In genomic region chr2:70922591-70923234, GRCh38 we compare ENCODE assay signal across 23 cellular contexts. TPM values are rescaled to one million over a fixed set of nuclear protein-coding genes. Genes with fewer than 3 reads are reported as not detected.
DNase-seq lines count a peak whose midpoint lies in the region; TF ChIP-seq lines count a peak whose summit lies in the region.
"Had no signal": no experiment of that assay in that cellular context is flagged by ENCODE, and none has a peak within 500 bp of the region (broad histone marks: within the 10 kb centered on the region; RNA-seq: fewer than 3 reads in every experiment).

No MANE protein-coding gene starts in this region.

- 71 to 80% (median 78%) methylated on average over 11 of the region's 11 CpGs for whole genome bisulfite sequencing in spleen, 5 donors
- 70 to 82% methylated on average over 4 to 11 of the region's 11 CpGs for WGBS in transverse colon (ENCODE audit: low coverage in 1 of 2), 2 donors

- peaks cover 0 to 47% (median 8%) of the 10 kb centered on the region in 7 donors for H3K27me3 ChIP-seq in spleen (replicated peaks in 1 of 7)
- peaks cover 20% of the 10 kb centered on the region for H3K27me3 ChIP-seq in transverse colon
- H3K27me3 ChIP-seq: ascending aorta had no signal

- H3K27ac Mint-ChIP-seq in glutamatergic neuron (ENCODE audit: unreplicated experiment), result peak overlapping the region; percentile 89
- H3K27ac Mint-ChIP-seq: activated CD4-positive, alpha-beta memory T cell treated with anti-CD3 and anti-CD28 coated beads, Interleukin-2, amount 10 ng/mL, durations not matched to agents 7 days and 5 days; CD4-positive, alpha-beta T cell; dendritic cell treated with granulocyte-macrophage colony-stimulating factor and Interleukin-4, amounts not matched to agents 40 ng/mL and 50 ng/mL, for 4 days; stimulated activated naive CD8-positive, alpha-beta T cell treated with anti-CD3 and anti-CD28 coated beads, Interleukin-15, amount 100 ng/mL, for 72 hours had no signal

- H3K36me3 ChIP-seq in spleen (no peaks in the 10 kb centered on the region), transverse colon (no peaks in the 10 kb centered on the region)
- H3K36me3 ChIP-seq: ascending aorta, HAP-1, heart right ventricle had no signal

- no peaks in the 10 kb centered on the region for H3K9me3 ChIP-seq in spleen
- no peaks in the 10 kb centered on the region for H3K9me3 ChIP-seq in transverse colon
- H3K9me3 ChIP-seq: ascending aorta, HAP-1, heart right ventricle had no signal

- H3K4me1 Mint-ChIP-seq in glutamatergic neuron (ENCODE audit: low read depth, unreplicated experiment), result peaks cover 36% of the 10 kb centered on the region
- H3K4me1 Mint-ChIP-seq: activated CD4-positive, alpha-beta memory T cell treated with anti-CD3 and anti-CD28 coated beads, Interleukin-2, amount 10 ng/mL, durations not matched to agents 7 days and 5 days had no signal

- in situ Hi-C loops in transverse colon (cut with MboI; ENCODE audit: low pct_ligation_motif_present in 1 of 4, low pct_unique_long_range_greater_than_20kb in 1 of 4, low sequenced_read_pairs in 3 of 4), result loop anchor here in 1 of 4 donors (10.0 kb wide), 1 partner anchor 58 kb away; no protein-coding TSS in a partner anchor

- H3K4me1 ChIP-seq in spleen (peaks cover 0 to 12% (median 0%) of the 10 kb centered on the region in 6 donors), transverse colon (no peaks in the 10 kb centered on the region)
- H3K4me1 ChIP-seq: ascending aorta, HAP-1, parathyroid adenoma had no signal

- H3K27me3 Mint-ChIP-seq in glutamatergic neuron (ENCODE audit: unreplicated experiment), result peaks cover 12% of the 10 kb centered on the region

- H3K27ac ChIP-seq in spleen, result no peak overlapping the region
- H3K27ac ChIP-seq in transverse colon, result no peak overlapping the region
- H3K27ac ChIP-seq: ascending aorta, heart right ventricle, parathyroid adenoma had no signal

- intact Hi-C loops in spleen (cut with DNase I; ENCODE audit: low total_unique reads) (loop anchor here (10.0 kb wide), 1 partner anchor 48 kb away; no protein-coding TSS in a partner anchor), transverse colon (cut with DNase I; ENCODE audit: low total_unique reads) (no loop called here)

- DNase-seq in activated effector memory CD4-positive, alpha-beta T cell treated with anti-CD3 and anti-CD28 coated beads, Interleukin-2, amount 50 U/mL, for 16 hours, result peak; percentile 58
- no peak for DNase-seq in activated effector memory CD4-positive, alpha-beta T cell treated with Interleukin-2 at 50 U/mL for 16 hours
- peak; percentile 59 for DNase-seq in NCI-H82 treated with DMSO at 0.1 percent for 48 hours (lab: John Stamatoyannopoulos, UW; ENCODE audit: unreplicated experiment)
- DNase-seq in glutamatergic neuron, result peak; percentile 65
- peak; percentile 56 for DNase-seq in spleen
- no peak for DNase-seq in SW 1271 (lab: John Stamatoyannopoulos, UW)
- DNase-seq in transverse colon, result no peak
- DNase-seq in glomerular visceral epithelial cell (ENCODE audit: extremely low spot score), result no peak
- DNase-seq: activated CD4-positive, alpha-beta memory T cell treated with anti-CD3 and anti-CD28 coated beads, Interleukin-2, amount 10 ng/mL, durations not matched to agents 7 days and 5 days; activated gamma-delta T cell; heart right ventricle; NCI-H2171; stimulated activated CD4-positive, alpha-beta T cell treated with anti-CD3 and anti-CD28 coated beads, Interleukin-12 subunit alpha, Interleukin-12 subunit beta, amount 100 ng/mL, for 4 hours had no signal

- TF ChIP-seq CTCF in glutamatergic neuron (IDR thresholded peaks at IDR 0.05; ENCODE audit: partially characterized antibody, unreplicated experiment) (no peak), spleen (IDR thresholded peaks at IDR 0.05 in 8 of 11, conservative IDR thresholded peaks at IDR 0.05 in 3 of 11) (no peak), transverse colon (IDR thresholded peaks at IDR 0.05) (no peak)

- H3K4me3 ChIP-seq in spleen, result no peak overlapping the region
- no peak overlapping the region for H3K4me3 ChIP-seq in transverse colon
- H3K4me3 ChIP-seq: ascending aorta, GM12878, HAP-1, heart right ventricle had no signal

- TF ChIP-seq POLR2A in spleen (IDR thresholded peaks at IDR 0.05) (no peak), transverse colon (IDR thresholded peaks at IDR 0.05) (no peak)

- H3K36me3 Mint-ChIP-seq in glutamatergic neuron (ENCODE audit: unreplicated experiment), result peaks cover 12% of the 10 kb centered on the region

- peaks cover 14% of the 10 kb centered on the region for H3K9me3 Mint-ChIP-seq in glutamatergic neuron (ENCODE audit: unreplicated experiment)
- H3K9me3 Mint-ChIP-seq: activated CD4-positive, alpha-beta memory T cell treated with anti-CD3 and anti-CD28 coated beads, Interleukin-2, amount 10 ng/mL, durations not matched to agents 7 days and 5 days; CD4-positive, alpha-beta T cell; dendritic cell treated with granulocyte-macrophage colony-stimulating factor and Interleukin-4, amounts not matched to agents 40 ng/mL and 50 ng/mL, for 4 days; stimulated activated naive CD8-positive, alpha-beta T cell treated with anti-CD3 and anti-CD28 coated beads, Interleukin-15, amount 100 ng/mL, for 72 hours had no signal

- peak overlapping the region; percentile 48 for H3K4me3 Mint-ChIP-seq in glutamatergic neuron (ENCODE audit: unreplicated experiment)
- H3K4me3 Mint-ChIP-seq: activated CD4-positive, alpha-beta memory T cell treated with anti-CD3 and anti-CD28 coated beads, Interleukin-2, amount 10 ng/mL, durations not matched to agents 7 days and 5 days; CD4-positive, alpha-beta T cell; dendritic cell treated with granulocyte-macrophage colony-stimulating factor and Interleukin-4, amounts not matched to agents 40 ng/mL and 50 ng/mL, for 4 days; stimulated activated naive CD8-positive, alpha-beta T cell treated with anti-CD3 and anti-CD28 coated beads, Interleukin-15, amount 100 ng/mL, for 72 hours had no signal

- no peak for TF ChIP-seq EP300 in transverse colon (IDR thresholded peaks at IDR 0.05; ENCODE audit: low read depth)

RNA-seq across cellular contexts. Expression of gene ATP6V1B1, which starts 13.0 kb away (rescaled TPM):
- total RNA-seq in glutamatergic neuron (ENCODE audit: unreplicated experiment), result not detected
- not detected for total RNA-seq in spleen
- under 1 TPM in 2 of 3 donors, not detected in 1; 0.06 to 0.11 TPM for polyA plus RNA-seq in spleen
- not detected for total RNA-seq in transverse colon
- total RNA-seq: activated CD4-positive, alpha-beta memory T cell treated with anti-CD3 and anti-CD28 coated beads, Interleukin-2, amount 10 ng/mL, durations not matched to agents 7 days and 5 days; ascending aorta; CD4-positive, alpha-beta T cell; GM12878; kidney epithelial cell; OCI-LY7 had no signal
- polyA plus RNA-seq: GM12878 had no signal

RNA-seq across cellular contexts. Expression of gene VAX2, which starts 22.3 kb away (rescaled TPM):
- total RNA-seq in glutamatergic neuron (ENCODE audit: unreplicated experiment) (3.6 TPM), spleen (not detected), transverse colon (not detected)
- under 1 TPM in 1 of 3 donors, not detected in 2; 0.05 TPM for polyA plus RNA-seq in spleen
- total RNA-seq: activated CD4-positive, alpha-beta memory T cell treated with anti-CD3 and anti-CD28 coated beads, Interleukin-2, amount 10 ng/mL, durations not matched to agents 7 days and 5 days; CD4-positive, alpha-beta T cell; GM12878; kidney epithelial cell; mucosa of gallbladder; OCI-LY7 had no signal
- polyA plus RNA-seq: GM12878 had no signal

RNA-seq across cellular contexts. Expression of gene ANKRD53, which starts 55.7 kb away (rescaled TPM):
- total RNA-seq in glutamatergic neuron (ENCODE audit: unreplicated experiment), result 11.7 TPM
- total RNA-seq in spleen, result 1 to 10 TPM in 3 of 7 donors, under 1 TPM in 2, not detected in 2; 0.39 to 1.7 (median 1.3) TPM
- polyA plus RNA-seq in spleen, result under 1 TPM; 0.22 to 0.72 (median 0.27) TPM
- 1 to 10 TPM in 1 of 4 donors, under 1 TPM in 1, not detected in 2; 0.96 to 1.7 TPM for total RNA-seq in transverse colon
- total RNA-seq: activated CD4-positive, alpha-beta memory T cell treated with anti-CD3 and anti-CD28 coated beads, Interleukin-2, amount 10 ng/mL, durations not matched to agents 7 days and 5 days; GM12878; OCI-LY7 had no signal

Comparison
In these comparisons a context has a peak if more than half of its experiments do, and no peak if none do; other contexts are left out.
1. DNase-seq: peak in activated effector memory CD4-positive, alpha-beta T cell treated with anti-CD3 and anti-CD28 coated beads, Interleukin-2, amount 50 U/mL, for 16 hours (single experiment), NCI-H82 treated with DMSO at 0.1 percent for 48 hours (single experiment), glutamatergic neuron (single experiment) and spleen (single experiment); none in activated effector memory CD4-positive, alpha-beta T cell treated with Interleukin-2 at 50 U/mL for 16 hours (single experiment), SW 1271 (0 of 2), transverse colon (single experiment) and glomerular visceral epithelial cell (single experiment).